Comparison of ENCODE assay signal across 8 cellular contexts in genomic region chr13:63636231-63636993, GRCh38.
DNase-seq lines count a peak whose midpoint lies in the region; ATAC-seq and TF ChIP-seq lines count a peak whose summit lies in the region.

No MANE protein-coding gene starts in this region.

- 49 to 58% methylated on average over 6 of the region's 6 CpGs for WGBS in upper lobe of left lung, 2 donors

- H3K27ac ChIP-seq in AG04450 (ENCODE audit: low read depth, low read length): no peak overlapping the region
- no peak overlapping the region for H3K27ac ChIP-seq in upper lobe of left lung

- no peaks in the 10 kb centered on the region for H3K36me3 Mint-ChIP-seq in activated B cell treated with CpG ODN at 0.5 μM for 24 hours (ENCODE audit: low read depth)

- H3K4me1 ChIP-seq in mucosa of stomach (ENCODE audit: control insufficient read depth, insufficient read depth, low read length): no peaks in the 10 kb centered on the region
- H3K4me1 ChIP-seq in upper lobe of left lung: no peaks in the 10 kb centered on the region

- TF ChIP-seq CTCF in AG04450 (IDR thresholded peaks at IDR 0.05; ENCODE audit: low read depth, low read length) (peak; percentile 32), activated B cell treated with CpG ODN at 0.5 μM for 24 hours (IDR thresholded peaks at IDR 0.05) (no peak), upper lobe of left lung (IDR thresholded peaks at IDR 0.05) (no peak)

- no peak for TF ChIP-seq POLR2A in upper lobe of left lung (IDR thresholded peaks at IDR 0.05)

- H3K4me3 Mint-ChIP-seq in activated B cell treated with CpG ODN at 0.5 μM for 24 hours: peak overlapping the region; percentile 75

- CTCF ChIA-PET in AG04450 (lab: Charles Lee) (no interaction called here), activated B cell treated with CpG ODN at 0.5 μM for 24 hours (lab: Charles Lee) (no interaction called here)

- intact Hi-C loops in activated B cell treated with CpG ODN at 0.5 μM for 24 hours (cut with micrococcal nuclease): no loop called here

- H3K27me3 ChIP-seq in AG04450 (ENCODE audit: control insufficient read depth, insufficient read depth, low read length): no peaks in the 10 kb centered on the region
- H3K27me3 ChIP-seq in mucosa of stomach (ENCODE audit: control insufficient read depth, insufficient read depth, low read length): no peaks in the 10 kb centered on the region
- no peaks in the 10 kb centered on the region for H3K27me3 ChIP-seq in upper lobe of left lung

- H3K4me3 ChIP-seq in AG04450 (ENCODE audit: low read depth, low read length) (no peak overlapping the region; the same call in 1 of the 2 replicates), mucosa of stomach (ENCODE audit: low read length) (no peak overlapping the region), upper lobe of left lung (peak overlapping the region in 2 of 4 donors; percentile 3 to 19)

- POLR2A ChIA-PET in AG04450 (lab: Yijun Ruan, JAX) (no interaction called here), activated B cell treated with CpG ODN at 0.5 μM for 24 hours (lab: Charles Lee) (no interaction called here)

- H3K4me1 Mint-ChIP-seq in activated B cell treated with CpG ODN at 0.5 μM for 24 hours: peaks cover 3% of the 10 kb centered on the region

- no peaks in the 10 kb centered on the region for H3K27me3 Mint-ChIP-seq in activated B cell treated with CpG ODN at 0.5 μM for 24 hours

- H3K36me3 ChIP-seq in mucosa of stomach (ENCODE audit: control insufficient read depth, insufficient read depth, low read length) (no peaks in the 10 kb centered on the region), upper lobe of left lung (no peaks in the 10 kb centered on the region)

- peak overlapping the region; percentile 15 for H3K9ac ChIP-seq in mucosa of stomach (ENCODE audit: low read length)

- H3K9me3 Mint-ChIP-seq in activated B cell treated with CpG ODN at 0.5 μM for 24 hours: no peaks in the 10 kb centered on the region

- no peak overlapping the region for H3K27ac Mint-ChIP-seq in activated B cell treated with CpG ODN at 0.5 μM for 24 hours

- no peak for TF ChIP-seq EP300 in upper lobe of left lung (IDR thresholded peaks at IDR 0.05)

- ATAC-seq in GM19351 (IDR thresholded peaks at IDR 0.05; ENCODE audit: unreplicated experiment) (peak; percentile 73), activated B cell treated with CpG ODN at 0.5 μM for 24 hours (ENCODE audit: low read depth) (no peak), upper lobe of left lung (ENCODE audit: low FRiP score in 2 of 2) (no peak)

- H3K9me3 ChIP-seq in AG04450 (ENCODE audit: control insufficient read depth, insufficient read depth, low read length) (no peaks in the 10 kb centered on the region), mucosa of stomach (ENCODE audit: control insufficient read depth, low read length) (no peaks in the 10 kb centered on the region), upper lobe of left lung (no peaks in the 10 kb centered on the region)

- DNase-seq in AG04450 (ENCODE audit: low read depth, low spot score) (no peak), HT1080 (ENCODE audit: low read depth) (peak; percentile 20), activated B cell treated with CpG ODN at 0.5 μM for 24 hours (no peak), upper lobe of left lung (no peak)
- DNase-seq in activated CD4-positive, CD25-positive, alpha-beta regulatory T cell treated with anti-CD3 and anti-CD28 coated beads, Interleukin-2, amount 50 U/mL, for 72 hours: no peak
- DNase-seq in activated CD4-positive, alpha-beta T cell treated with anti-CD3 and anti-CD28 coated beads for 48 hours: no peak
